Comparison of ENCODE assay signal across 8 cellular contexts in genomic region chr14:76904740-76905569, GRCh38.
DNase-seq lines count a peak whose midpoint lies in the region; ATAC-seq and TF ChIP-seq lines count a peak whose summit lies in the region.

No MANE protein-coding gene starts in this region.

- H2BK5ac ChIP-seq in mesendoderm (ENCODE audit: low read length), result no peak overlapping the region

- no peak overlapping the region for H2BK15ac ChIP-seq in mesendoderm (replicated peaks; ENCODE audit: low read depth)

- H3K4me2 ChIP-seq in OCI-LY7 (ENCODE audit: low read length) (peak overlapping the region; percentile 38), skeletal muscle satellite cell (ENCODE audit: low read length) (peak overlapping the region; percentile 84), mesendoderm (ENCODE audit: low read length) (no peak overlapping the region)

- no peaks in the 10 kb centered on the region for H3K9me2 ChIP-seq in OCI-LY7 (ENCODE audit: insufficient read depth, low read length)

- H3K79me1 ChIP-seq in mesendoderm (ENCODE audit: low read length), result no peaks in the 10 kb centered on the region

- POLR2A ChIA-PET in OCI-LY7 (lab: Charles Lee), result interaction anchor here (0.7 to 0.8 kb wide), 2 partner anchors 184 to 231 kb away, joined by 3 to 4 read pairs; no protein-coding TSS in a partner anchor

- H3K9me3 ChIP-seq in OCI-LY7 (ENCODE audit: low read length) (no peaks in the 10 kb centered on the region), skeletal muscle satellite cell (replicated peaks; ENCODE audit: low read length) (no peaks in the 10 kb centered on the region)

- peak overlapping the region; percentile 84 for H3K9ac ChIP-seq in skeletal muscle satellite cell (ENCODE audit: low read depth, low read length)
- no peak overlapping the region for H3K9ac ChIP-seq in mesendoderm (ENCODE audit: low read length)

- H3K4me3 Mint-ChIP-seq in activated T-helper 1 cell treated with anti-CD3 and anti-CD28 coated beads, Interleukin-12 subunit alpha, Interleukin-12 subunit beta, Interleukin-2, Interleukin-4 antibody, amounts not matched to agents 30 ng/mL and 10 ng/mL and 1 ng/mL, durations not matched to agents 14 hours and 24 hours and 36 hours, result no peak overlapping the region
- peak overlapping the region; percentile 51 to 54 for H3K4me3 Mint-ChIP-seq in activated T-cell treated with anti-CD3 and anti-CD28 coated beads, Interleukin-2, amount 50 U/mL, for 72 hours

- no TSS peak for BruUV-seq in OCI-LY7 (replicated peaks; lab: Mats Ljungman, UMichigan)

- no peak overlapping the region for H4K5ac ChIP-seq in mesendoderm (ENCODE audit: low read length)

- H4K8ac ChIP-seq in mesendoderm (ENCODE audit: low read depth, low read length), result no peak overlapping the region

- no peaks in the 10 kb centered on the region for H3K9me3 Mint-ChIP-seq in activated T-helper 1 cell treated with anti-CD3 and anti-CD28 coated beads, Interleukin-12 subunit alpha, Interleukin-12 subunit beta, Interleukin-2, Interleukin-4 antibody, amounts not matched to agents 30 ng/mL and 10 ng/mL and 1 ng/mL, durations not matched to agents 14 hours and 24 hours and 36 hours
- H3K9me3 Mint-ChIP-seq in activated T-cell treated with anti-CD3 and anti-CD28 coated beads, Interleukin-2, amount 50 U/mL, for 72 hours, result no peaks in the 10 kb centered on the region

- H2AFZ ChIP-seq in OCI-LY7 (ENCODE audit: low read length), result peak overlapping the region; percentile 84

- H3K23ac ChIP-seq in mesendoderm (ENCODE audit: low read length), result no peak overlapping the region

- no peak overlapping the region for H3K27ac ChIP-seq in OCI-LY7 (ENCODE audit: low read depth, low read length, poor library complexity, severe bottlenecking)
- no peak overlapping the region for H3K27ac ChIP-seq in mesendoderm (ENCODE audit: low read depth, low read length)

- H4K20me1 ChIP-seq in OCI-LY7 (ENCODE audit: insufficient read depth, low read length), result no peaks in the 10 kb centered on the region

- H3K4me1 ChIP-seq in OCI-LY7 (ENCODE audit: insufficient read depth, low read length, poor library complexity, severe bottlenecking), result peaks cover 24% of the 10 kb centered on the region
- peaks cover 39% of the 10 kb centered on the region for H3K4me1 ChIP-seq in skeletal muscle satellite cell (ENCODE audit: control insufficient read depth, insufficient read depth, low read length)
- no peaks in the 10 kb centered on the region for H3K4me1 ChIP-seq in mesendoderm (ENCODE audit: control insufficient read depth, low read depth, low read length)

- CTCF ChIA-PET in OCI-LY7 (lab: Charles Lee; ENCODE audit: unreplicated experiment), result interaction anchor here (0.6 kb wide), 1 partner anchor 56 kb away, joined by 3 read pairs; no protein-coding TSS in a partner anchor

- peaks cover 6% of the 10 kb centered on the region for H3K36me3 Mint-ChIP-seq in activated T-helper 1 cell treated with anti-CD3 and anti-CD28 coated beads, Interleukin-12 subunit alpha, Interleukin-12 subunit beta, Interleukin-2, Interleukin-4 antibody, amounts not matched to agents 30 ng/mL and 10 ng/mL and 1 ng/mL, durations not matched to agents 14 hours and 24 hours and 36 hours (ENCODE audit: low read depth)
- peaks cover 0 to 2% of the 10 kb centered on the region in 2 donors for H3K36me3 Mint-ChIP-seq in activated T-cell treated with anti-CD3 and anti-CD28 coated beads, Interleukin-2, amount 50 U/mL, for 72 hours (ENCODE audit: insufficient read depth in 2 of 2)

- no peak for TF ChIP-seq CTCF in OCI-LY7 (conservative IDR thresholded peaks at IDR 0.05; ENCODE audit: low read length)

- H3K27ac Mint-ChIP-seq in activated T-helper 1 cell treated with anti-CD3 and anti-CD28 coated beads, Interleukin-12 subunit alpha, Interleukin-12 subunit beta, Interleukin-2, Interleukin-4 antibody, amounts not matched to agents 30 ng/mL and 10 ng/mL and 1 ng/mL, durations not matched to agents 14 hours and 24 hours and 36 hours, result no peak overlapping the region
- no peak overlapping the region for H3K27ac Mint-ChIP-seq in activated T-cell treated with anti-CD3 and anti-CD28 coated beads, Interleukin-2, amount 50 U/mL, for 72 hours

- H3K79me2 ChIP-seq in OCI-LY7 (ENCODE audit: insufficient read depth, low read depth, low read length), result no peaks in the 10 kb centered on the region
- no peaks in the 10 kb centered on the region for H3K79me2 ChIP-seq in mesendoderm (ENCODE audit: control insufficient read depth, insufficient read depth, low read length)

- H3K18ac ChIP-seq in mesendoderm (ENCODE audit: low read length), result no peak overlapping the region

- H3K4me1 Mint-ChIP-seq in activated T-helper 1 cell treated with anti-CD3 and anti-CD28 coated beads, Interleukin-12 subunit alpha, Interleukin-12 subunit beta, Interleukin-2, Interleukin-4 antibody, amounts not matched to agents 30 ng/mL and 10 ng/mL and 1 ng/mL, durations not matched to agents 14 hours and 24 hours and 36 hours (ENCODE audit: low read depth), result peaks cover 19% of the 10 kb centered on the region
- peaks cover 32% of the 10 kb centered on the region for H3K4me1 Mint-ChIP-seq in activated T-cell treated with anti-CD3 and anti-CD28 coated beads, Interleukin-2, amount 50 U/mL, for 72 hours (ENCODE audit: low read depth)

- H3K4ac ChIP-seq in mesendoderm (ENCODE audit: low read depth, low read length), result no peak overlapping the region

- no peak overlapping the region for H3K56ac ChIP-seq in mesendoderm (ENCODE audit: low read length)

- peak; percentile 83 for ATAC-seq in HG03103 (IDR thresholded peaks at IDR 0.05; ENCODE audit: low read depth, unreplicated experiment)
- peak; percentile 98 to 99 for ATAC-seq in activated T-cell treated with anti-CD3 and anti-CD28 coated beads, Interleukin-2, amount 50 U/mL, for 72 hours (replicated peaks in 1 of 2)

- no peak overlapping the region for H2BK120ac ChIP-seq in mesendoderm (ENCODE audit: low read depth, low read length)

- no peak overlapping the region for H2AK5ac ChIP-seq in mesendoderm (ENCODE audit: low read length)

- peaks cover 4% of the 10 kb centered on the region for H3K27me3 Mint-ChIP-seq in activated T-helper 1 cell treated with anti-CD3 and anti-CD28 coated beads, Interleukin-12 subunit alpha, Interleukin-12 subunit beta, Interleukin-2, Interleukin-4 antibody, amounts not matched to agents 30 ng/mL and 10 ng/mL and 1 ng/mL, durations not matched to agents 14 hours and 24 hours and 36 hours (ENCODE audit: insufficient read depth)
- no peaks in the 10 kb centered on the region for H3K27me3 Mint-ChIP-seq in activated T-cell treated with anti-CD3 and anti-CD28 coated beads, Interleukin-2, amount 50 U/mL, for 72 hours (ENCODE audit: low read depth)

- DNase-seq in activated T-helper 1 cell treated with Interleukin-2 at 50 U/mL for 16 hours (ENCODE audit: low read depth) (peak; percentile 55), OCI-LY7 (ENCODE audit: low spot score) (peak; percentile 83), germinal center (ENCODE audit: low spot score) (peak; percentile 67), mesendoderm (no peak)
- no peak for DNase-seq in activated T-helper 1 cell treated with anti-CD3 and anti-CD28 coated beads, Interleukin-12 subunit alpha, Interleukin-12 subunit beta, Interleukin-2, Interleukin-4 antibody, amounts not matched to agents 30 ng/mL and 10 ng/mL and 1 ng/mL, durations not matched to agents 14 hours and 24 hours and 36 hours (ENCODE audit: low spot score)
- DNase-seq in activated T-cell treated with anti-CD3 and anti-CD28 coated beads, Interleukin-2, amount 50 U/mL, for 72 hours, result peak; percentile 88 to 90

- H3K4me3 ChIP-seq in OCI-LY7 (ENCODE audit: low read depth, low read length, poor library complexity, severe bottlenecking), result no peak overlapping the region
- peak overlapping the region; percentile 63 for H3K4me3 ChIP-seq in skeletal muscle satellite cell (ENCODE audit: low read length)
- no peak overlapping the region for H3K4me3 ChIP-seq in mesendoderm (ENCODE audit: low read length)

- H3K27me3 ChIP-seq in skeletal muscle satellite cell (ENCODE audit: control insufficient read depth, insufficient read depth, low read length), result no peaks in the 10 kb centered on the region
- H3K27me3 ChIP-seq in mesendoderm (ENCODE audit: insufficient read depth, low read length, poor library complexity), result no peaks in the 10 kb centered on the region

- no peaks in the 10 kb centered on the region for H3K36me3 ChIP-seq in OCI-LY7 (ENCODE audit: insufficient read depth, low read length)
- no peaks in the 10 kb centered on the region for H3K36me3 ChIP-seq in skeletal muscle satellite cell (ENCODE audit: insufficient read depth, low read length)
- no peaks in the 10 kb centered on the region for H3K36me3 ChIP-seq in mesendoderm (ENCODE audit: control insufficient read depth, insufficient read depth, low read length)

- no CpG with 5 or more reads among the region's 14 CpGs for WGBS in mesendoderm (ENCODE audit: extremely low coverage, insufficient coverage, low lambda C conversion rate)

- intact Hi-C loops in activated T-helper 1 cell treated with anti-CD3 and anti-CD28 coated beads, Interleukin-12 subunit alpha, Interleukin-12 subunit beta, Interleukin-2, Interleukin-4 antibody, amounts not matched to agents 30 ng/mL and 10 ng/mL and 1 ng/mL, durations not matched to agents 14 hours and 24 hours and 36 hours (cut with micrococcal nuclease), result no loop called here
- intact Hi-C loops in OCI-LY7 (cut with micrococcal nuclease; ENCODE audit: unreplicated experiment), result loop anchor here (2.0 kb wide), 1 partner anchor 28 kb away; no protein-coding TSS in a partner anchor

Comparison
In these comparisons a context has a peak if more than half of its experiments do, and no peak if none do; other contexts are left out.
1. DNase-seq: peak in activated T-helper 1 cell treated with Interleukin-2 at 50 U/mL for 16 hours (single experiment), OCI-LY7 (single experiment), activated T-cell treated with anti-CD3 and anti-CD28 coated beads, Interleukin-2, amount 50 U/mL, for 72 hours (2 of 2) and germinal center (single experiment); none in activated T-helper 1 cell treated with anti-CD3 and anti-CD28 coated beads, Interleukin-12 subunit alpha, Interleukin-12 subunit beta, Interleukin-2, Interleukin-4 antibody, amounts not matched to agents 30 ng/mL and 10 ng/mL and 1 ng/mL, durations not matched to agents 14 hours and 24 hours and 36 hours (single experiment) and mesendoderm (single experiment).